Comparison of ENCODE assay signal across 8 cellular contexts in the genomic region with DNA sequence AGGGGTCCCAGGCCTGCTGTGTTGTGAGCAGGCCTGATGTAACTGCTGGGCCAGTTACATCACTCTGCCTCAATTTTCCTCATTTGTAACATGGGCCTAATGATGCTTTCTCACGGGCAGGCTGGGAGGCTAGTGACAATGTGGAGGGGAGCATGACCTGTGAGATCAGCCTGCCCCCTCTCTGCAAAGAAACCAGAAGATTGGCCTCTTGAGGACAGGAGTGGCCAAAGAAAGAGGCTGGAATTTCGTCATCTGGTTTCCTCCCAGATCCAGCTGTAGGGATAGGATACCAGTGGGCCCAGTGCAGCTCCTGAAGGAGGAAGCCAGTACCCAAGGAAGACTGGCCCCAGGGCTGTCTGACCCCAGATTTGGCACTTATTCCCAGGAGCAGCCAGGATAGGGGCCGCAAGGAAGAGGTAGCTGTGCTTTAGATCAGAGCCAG. TPM values are rescaled to one million over a fixed set of nuclear protein-coding genes. Genes with fewer than 3 reads are reported as not detected.
DNase-seq lines count a peak whose midpoint lies in the region; ATAC-seq and TF ChIP-seq lines count a peak whose summit lies in the region.

No MANE protein-coding gene starts in this region.

- peak overlapping the region; percentile 97 for H3K27ac Mint-ChIP-seq in activated T-cell treated with anti-CD3 and anti-CD28 coated beads, Interleukin-2, amount 50 U/mL, for 24 hours
- H3K27ac Mint-ChIP-seq in T-helper 1 cell treated with Interleukin-12 subunit alpha and Interleukin-12 subunit beta and Interleukin-4 antibody, amounts not matched to agents 30 μg/mL and 1 μg/mL, for 36 hours: peak overlapping the region; percentile 95

- 43% methylated on average over 3 of the region's 3 CpGs for WGBS in prostate gland

- H3K9me3 ChIP-seq in prostate gland: no peaks in the 10 kb centered on the region

- peak overlapping the region; percentile 94 for H3K4me3 Mint-ChIP-seq in activated T-cell treated with anti-CD3 and anti-CD28 coated beads, Interleukin-2, amount 50 U/mL, for 24 hours
- H3K4me3 Mint-ChIP-seq in T-helper 1 cell treated with Interleukin-12 subunit alpha and Interleukin-12 subunit beta and Interleukin-4 antibody, amounts not matched to agents 30 μg/mL and 1 μg/mL, for 36 hours: peak overlapping the region; percentile 86

- TF ChIP-seq CTCF in fibroblast of the aortic adventitia (IDR thresholded peaks at IDR 0.05; ENCODE audit: insufficient read depth, low read length): no peak
- no peak for TF ChIP-seq CTCF in prostate gland (IDR thresholded peaks at IDR 0.05)

- no peak for DNase-seq in activated T-cell treated with anti-CD3 and anti-CD28 coated beads, Interleukin-2, amount 50 U/mL, for 24 hours
- no peak for DNase-seq in activated T-cell treated with anti-CD3 and anti-CD28 coated beads, Interleukin-2, amount 50 U/mL, for 1 hour
- DNase-seq in fibroblast of the aortic adventitia (ENCODE audit: low read depth): peak; percentile 90
- DNase-seq in prostate gland (ENCODE audit: low spot score): no peak
- no peak for DNase-seq in NCI-H1105 (lab: John Stamatoyannopoulos, UW)
- no peak for DNase-seq in activated CD8-positive, alpha-beta memory T cell treated with anti-CD3 and anti-CD28 coated beads, Interleukin-2, amount 50 U/mL, for 48 hours

- H3K4me3 ChIP-seq in fibroblast of the aortic adventitia (ENCODE audit: low read depth, low read length) (peak overlapping the region; percentile 92), prostate gland (peak overlapping the region in 1 of 2 donors; percentile 96)

- H3K9me3 Mint-ChIP-seq in activated T-cell treated with anti-CD3 and anti-CD28 coated beads, Interleukin-2, amount 50 U/mL, for 24 hours: no peaks in the 10 kb centered on the region
- H3K9me3 Mint-ChIP-seq in T-helper 1 cell treated with Interleukin-12 subunit alpha and Interleukin-12 subunit beta and Interleukin-4 antibody, amounts not matched to agents 30 μg/mL and 1 μg/mL, for 36 hours: no peaks in the 10 kb centered on the region

- H3K27me3 Mint-ChIP-seq in activated T-cell treated with anti-CD3 and anti-CD28 coated beads, Interleukin-2, amount 50 U/mL, for 24 hours: no peaks in the 10 kb centered on the region
- no peaks in the 10 kb centered on the region for H3K27me3 Mint-ChIP-seq in T-helper 1 cell treated with Interleukin-12 subunit alpha and Interleukin-12 subunit beta and Interleukin-4 antibody, amounts not matched to agents 30 μg/mL and 1 μg/mL, for 36 hours (ENCODE audit: low read depth)

- H3K4me1 ChIP-seq in prostate gland (replicated peaks): peaks cover 50% of the 10 kb centered on the region

- H3K27ac ChIP-seq in prostate gland: peak overlapping the region; percentile 100

- H3K36me3 ChIP-seq in prostate gland: no peaks in the 10 kb centered on the region

- H3K27me3 ChIP-seq in prostate gland (replicated peaks; ENCODE audit: insufficient read depth): no peaks in the 10 kb centered on the region

- no peak for ATAC-seq in GM21390 (IDR thresholded peaks at IDR 0.05; ENCODE audit: unreplicated experiment)

- peaks cover 32% of the 10 kb centered on the region for H3K36me3 Mint-ChIP-seq in activated T-cell treated with anti-CD3 and anti-CD28 coated beads, Interleukin-2, amount 50 U/mL, for 24 hours (ENCODE audit: low read depth)
- H3K36me3 Mint-ChIP-seq in T-helper 1 cell treated with Interleukin-12 subunit alpha and Interleukin-12 subunit beta and Interleukin-4 antibody, amounts not matched to agents 30 μg/mL and 1 μg/mL, for 36 hours (ENCODE audit: low read depth): peaks cover 16% of the 10 kb centered on the region

- intact Hi-C loops in prostate gland (cut with DNase I): no loop called here

- no peak for TF ChIP-seq POLR2A in prostate gland (IDR thresholded peaks at IDR 0.05)

- peaks cover 69% of the 10 kb centered on the region for H3K4me1 Mint-ChIP-seq in activated T-cell treated with anti-CD3 and anti-CD28 coated beads, Interleukin-2, amount 50 U/mL, for 24 hours (ENCODE audit: low read depth)
- H3K4me1 Mint-ChIP-seq in T-helper 1 cell treated with Interleukin-12 subunit alpha and Interleukin-12 subunit beta and Interleukin-4 antibody, amounts not matched to agents 30 μg/mL and 1 μg/mL, for 36 hours (ENCODE audit: low read depth): peaks cover 61% of the 10 kb centered on the region

RNA-seq across cellular contexts. Expression of gene SREBF1, which starts 0.6 kb away (rescaled TPM):
- total RNA-seq in fibroblast of the aortic adventitia (ENCODE audit: low replicate concordance): 48.7 and 82.1 TPM in 2 replicates
- 100 to 1,000 TPM; 134 to 299 TPM for total RNA-seq in prostate gland
